In the genomic region with DNA sequence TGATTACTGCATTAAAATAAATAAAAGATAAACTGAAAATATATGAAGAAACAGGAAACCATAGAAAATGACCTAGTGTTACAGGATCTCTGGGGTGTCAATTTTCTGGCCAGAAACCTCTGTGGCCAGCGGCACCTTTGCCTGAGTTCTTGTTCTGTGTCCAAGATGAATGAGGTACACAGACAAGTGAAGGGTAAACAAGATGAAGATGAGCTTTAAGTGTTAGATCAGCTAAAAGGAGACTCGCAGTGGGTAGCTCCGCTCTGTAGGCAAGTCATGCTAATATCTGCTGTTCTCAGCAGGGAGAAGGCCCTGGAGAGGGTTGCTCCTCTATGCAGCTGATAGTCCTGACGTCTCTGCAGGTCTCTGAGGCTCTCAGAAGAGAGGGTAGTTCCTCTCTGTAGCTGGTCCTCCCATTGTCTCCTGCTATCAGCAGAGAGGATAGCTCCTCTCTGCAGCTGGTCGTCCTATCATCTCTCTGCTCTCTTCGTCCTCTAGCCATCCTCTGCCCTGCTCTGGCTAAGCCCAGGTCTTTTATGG, we compare ENCODE assay signal across 8 cellular contexts. TPM values are rescaled to one million over a fixed set of nuclear protein-coding genes. Genes with fewer than 3 reads are reported as not detected.
DNase-seq lines count a peak whose midpoint lies in the region; ATAC-seq and TF ChIP-seq lines count a peak whose summit lies in the region.

No MANE protein-coding gene starts in this region.

- peak overlapping the region; percentile 53 for H3K4me3 ChIP-seq in WI38 (ENCODE audit: low read depth, low read length)
- peak overlapping the region; percentile 74 for H3K4me3 ChIP-seq in iPS-15b (ENCODE audit: low read depth, low read length)
- H3K4me3 ChIP-seq in thoracic aorta: peak overlapping the region; percentile 86
- H3K4me3 ChIP-seq in MG63: no peak overlapping the region

- H3K27ac ChIP-seq in thoracic aorta: peak overlapping the region in 1 of 2 donors; percentile 31

- H3K27me3 ChIP-seq in iPS-15b (ENCODE audit: control insufficient read depth, insufficient read depth, low read length) (no peaks in the 10 kb centered on the region), thoracic aorta (replicated peaks; ENCODE audit: insufficient read depth) (no peaks in the 10 kb centered on the region), MG63 (no peaks in the 10 kb centered on the region)

- no peak for TF ChIP-seq CTCF in WI38 (IDR thresholded peaks at IDR 0.05; ENCODE audit: low read depth, low read length)
- TF ChIP-seq CTCF in thoracic aorta (IDR thresholded peaks at IDR 0.05): no peak

- H3K27ac Mint-ChIP-seq in activated CD4-positive, alpha-beta T cell treated with anti-CD3 and anti-CD28 coated beads, Interleukin-2, amount 10 ng/mL, durations not matched to agents 24 days and 14 days: peak overlapping the region; percentile 69

- ATAC-seq in thoracic aorta (ENCODE audit: insufficient number of reproducible peaks, low FRiP score, low read depth): no peak
- ATAC-seq in GM18511 (IDR thresholded peaks at IDR 0.05; ENCODE audit: unreplicated experiment): no peak

- peaks cover 2% of the 10 kb centered on the region for H3K36me3 Mint-ChIP-seq in activated CD4-positive, alpha-beta T cell treated with anti-CD3 and anti-CD28 coated beads, Interleukin-2, amount 10 ng/mL, durations not matched to agents 24 days and 14 days (ENCODE audit: low read depth)

- H3K4me3 Mint-ChIP-seq in activated CD4-positive, alpha-beta T cell treated with anti-CD3 and anti-CD28 coated beads, Interleukin-2, amount 10 ng/mL, durations not matched to agents 24 days and 14 days: peak overlapping the region; percentile 84

- no peaks in the 10 kb centered on the region for H3K36me3 ChIP-seq in iPS-15b (ENCODE audit: control insufficient read depth, insufficient read depth, low read length)
- no peaks in the 10 kb centered on the region for H3K36me3 ChIP-seq in thoracic aorta
- H3K36me3 ChIP-seq in MG63: no peaks in the 10 kb centered on the region

- no peaks in the 10 kb centered on the region for H3K9me3 Mint-ChIP-seq in activated CD4-positive, alpha-beta T cell treated with anti-CD3 and anti-CD28 coated beads, Interleukin-2, amount 10 ng/mL, durations not matched to agents 24 days and 14 days

- H3K4me1 ChIP-seq in iPS-15b (ENCODE audit: control insufficient read depth, insufficient read depth, low read length): peaks cover 9% of the 10 kb centered on the region
- peaks cover 0 to 3% of the 10 kb centered on the region in 2 donors for H3K4me1 ChIP-seq in thoracic aorta (ENCODE audit: control insufficient read depth in 1 of 2, low read depth in 2 of 2)

- H3K9ac ChIP-seq in iPS-15b (ENCODE audit: low read depth, low read length): peak overlapping the region; percentile 9

- H3K9me3 ChIP-seq in iPS-15b (ENCODE audit: control insufficient read depth, insufficient read depth, low read length) (no peaks in the 10 kb centered on the region), thoracic aorta (no peaks in the 10 kb centered on the region), MG63 (no peaks in the 10 kb centered on the region)

- intact Hi-C loops in activated CD4-positive, alpha-beta T cell treated with anti-CD3 and anti-CD28 coated beads, Interleukin-2, amount 10 ng/mL, durations not matched to agents 24 days and 14 days (cut with micrococcal nuclease): loop anchor here (1.0 to 5.0 kb wide), 3 partner anchors 19 to 66 kb away; a partner anchor contains a TSS

- H3K4me1 Mint-ChIP-seq in activated CD4-positive, alpha-beta T cell treated with anti-CD3 and anti-CD28 coated beads, Interleukin-2, amount 10 ng/mL, durations not matched to agents 24 days and 14 days: peaks cover 32% of the 10 kb centered on the region

- no peak for DNase-seq in activated CD4-positive, alpha-beta T cell treated with anti-CD3 and anti-CD28 coated beads, Interleukin-2, amount 10 ng/mL, durations not matched to agents 24 days and 14 days
- no peak for DNase-seq in activated CD4-positive, alpha-beta T cell treated with anti-CD3 and anti-CD28 coated beads for 1 hour
- DNase-seq in thoracic aorta (ENCODE audit: low spot score): no peak
- no peak for DNase-seq in MG63
- no peak for DNase-seq in cerebellum (ENCODE audit: low spot score)

- H3K27me3 Mint-ChIP-seq in activated CD4-positive, alpha-beta T cell treated with anti-CD3 and anti-CD28 coated beads, Interleukin-2, amount 10 ng/mL, durations not matched to agents 24 days and 14 days: no peaks in the 10 kb centered on the region

RNA-seq across cellular contexts. Expression of a gene that starts 35.9 kb away (rescaled TPM):
- 17.2 and 18.7 TPM in 2 replicates for total RNA-seq in activated CD4-positive, alpha-beta T cell treated with anti-CD3 and anti-CD28 coated beads, Interleukin-2, amount 10 ng/mL, durations not matched to agents 24 days and 14 days
- total RNA-seq in thoracic aorta (10 to 100 TPM in 1 of 2 donors, 1 to 10 TPM in 1; 7.7 to 11.6 TPM), cerebellum (8.1 TPM)
- total RNA-seq in MG63 (2014; rRNA removed; shearing (Covaris generic); ENCODE audit: low replicate concordance): 2.4 and 4.4 TPM in 2 replicates

RNA-seq across cellular contexts. Expression of a gene that starts 36.3 kb away (rescaled TPM):
- total RNA-seq in activated CD4-positive, alpha-beta T cell treated with anti-CD3 and anti-CD28 coated beads, Interleukin-2, amount 10 ng/mL, durations not matched to agents 24 days and 14 days: 4.1 and 6.1 TPM in 2 replicates
- total RNA-seq in thoracic aorta (1 to 10 TPM in 1 of 2 donors, under 1 TPM in 1; 0.41 to 6.2 TPM), cerebellum (1.00 TPM)
- total RNA-seq in MG63 (2014; rRNA removed; shearing (Covaris generic); ENCODE audit: low replicate concordance): 0.17 and 0.36 TPM in 2 replicates

RNA-seq across cellular contexts. Expression of a gene that starts 51.7 kb away (rescaled TPM):
- total RNA-seq in activated CD4-positive, alpha-beta T cell treated with anti-CD3 and anti-CD28 coated beads, Interleukin-2, amount 10 ng/mL, durations not matched to agents 24 days and 14 days: 153 and 158 TPM in 2 replicates
- total RNA-seq in thoracic aorta: 10 to 100 TPM; 28.8 to 53.6 TPM
- 13.0 and 18.9 TPM in 2 replicates for total RNA-seq in MG63 (2014; rRNA removed; shearing (Covaris generic); ENCODE audit: low replicate concordance)
- total RNA-seq in cerebellum: 10.6 TPM
